ENCODE assay signal across 2 cellular contexts in the genomic region with DNA sequence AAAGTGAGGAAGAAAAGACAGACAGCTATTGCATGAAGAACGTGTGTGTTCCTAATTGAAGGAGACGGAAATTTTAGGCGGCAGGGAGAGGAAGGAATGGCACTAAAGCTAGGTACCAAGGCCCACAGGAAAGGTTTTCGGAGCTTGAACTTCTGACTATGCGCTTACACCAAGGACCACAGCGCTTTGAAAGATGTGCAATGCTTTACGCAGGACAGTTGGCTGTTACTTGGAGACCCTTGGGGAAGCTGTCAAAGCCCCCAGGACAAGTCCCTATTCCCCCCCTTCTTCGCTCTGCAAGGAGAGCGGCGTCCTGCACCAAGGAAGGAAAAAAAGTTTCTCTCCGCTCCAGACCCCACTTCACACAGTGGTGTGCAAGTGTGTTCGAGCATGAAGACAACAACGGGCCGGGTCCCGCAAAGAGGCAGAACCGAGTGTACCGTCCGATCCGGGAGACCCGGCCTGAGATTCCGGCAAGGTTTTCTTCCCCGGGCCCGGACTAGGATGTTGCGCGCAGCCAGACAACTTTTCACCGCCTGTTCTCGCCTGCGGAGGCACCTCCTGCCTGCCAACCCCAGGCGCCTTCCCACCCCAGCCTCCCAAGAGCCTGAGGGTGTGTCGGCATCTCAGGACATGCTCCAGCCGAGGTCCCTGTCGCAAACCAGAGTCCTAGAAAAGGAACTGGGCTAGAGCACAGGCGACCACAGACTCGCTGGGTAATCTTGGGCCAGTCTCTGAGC.
TF ChIP-seq lines count a peak whose summit lies in the region.

No MANE protein-coding gene starts in this region.

TF ChIP-seq in GM23338, 12 proteins besides CTCF, POLR2A, EP300 and RAD21:
- TF ChIP-seq JUNB (IDR thresholded peaks at IDR 0.05; ENCODE audit: unreplicated experiment) = no peak
- no peak for TF ChIP-seq STAT1 (IDR thresholded peaks at IDR 0.05; ENCODE audit: unreplicated experiment)
- TF ChIP-seq EZH2phosphoT487 (IDR thresholded peaks at IDR 0.05; ENCODE audit: unreplicated experiment) = no peak
- no peak for TF ChIP-seq POLR2AphosphoS5 (IDR thresholded peaks at IDR 0.05; ENCODE audit: low read depth)
- no peak for TF ChIP-seq ZNF114 (CRISPR knock-in tag; IDR thresholded peaks at IDR 0.05)
- no peak for TF ChIP-seq ZNF331 (CRISPR knock-in tag; IDR thresholded peaks at IDR 0.05; ENCODE audit: low read depth)
- TF ChIP-seq ETS1 (IDR thresholded peaks at IDR 0.05) = no peak
- no peak for TF ChIP-seq NANOG (IDR thresholded peaks at IDR 0.05; ENCODE audit: borderline replicate concordance)
- TF ChIP-seq EZH2 (IDR thresholded peaks at IDR 0.05; ENCODE audit: low read depth, unreplicated experiment) = no peak
TF ChIP-seq in GM23338: peak in this region for 0.

TF ChIP-seq in H1, 55 proteins besides CTCF, POLR2A, EP300 and RAD21:
- TF ChIP-seq PHF8 (conservative IDR thresholded peaks at IDR 0.05; ENCODE audit: low read depth, low read length) = 0 out of 2 replicates have a peak, but pooled peaks have one; percentile 4
- 0 out of 4 replicates have a peak, but pooled peaks of 1 of the 2 experiments have one; percentile 68 for TF ChIP-seq SIN3A (conservative IDR thresholded peaks at IDR 0.05 in 1 of 2, IDR thresholded peaks at IDR 0.05 in 1 of 2; ENCODE audit: low read depth in 1 of 2, low read length in 2 of 2)
- no peak for TF ChIP-seq MAX (IDR thresholded peaks at IDR 0.05)
